Comparison of ENCODE assay signal across 8 cellular contexts in genomic region chr11:33040127-33040861, GRCh38. TPM values are rescaled to one million over a fixed set of nuclear protein-coding genes. Genes with fewer than 3 reads are reported as not detected.
DNase-seq lines count a peak whose midpoint lies in the region; ATAC-seq and TF ChIP-seq lines count a peak whose summit lies in the region.

No MANE protein-coding gene starts in this region.

- H3K4me2 ChIP-seq in OCI-LY1 (ENCODE audit: low read length): peak overlapping the region; percentile 80

- intact Hi-C loops in activated CD4-positive, alpha-beta T cell treated with anti-CD3 and anti-CD28 coated beads for 36 hours (cut with DNase I, micrococcal nuclease): loop anchor here (1.0 to 2.0 kb wide), 3 partner anchors 23 to 145 kb away; no protein-coding TSS in a partner anchor

- no peak for TF ChIP-seq CTCF in OCI-LY1 (IDR thresholded peaks at IDR 0.05; ENCODE audit: low read length)

- H3K27me3 Mint-ChIP-seq in activated CD4-positive, alpha-beta T cell treated with anti-CD3 and anti-CD28 coated beads for 36 hours: peaks cover 3% of the 10 kb centered on the region
- no peaks in the 10 kb centered on the region for H3K27me3 Mint-ChIP-seq in activated naive CD8-positive, alpha-beta T cell treated with anti-CD3 and anti-CD28 coated beads, Interleukin-2, amount 50 U/mL, for 24 hours

- POLR2A ChIA-PET in activated CD4-positive, alpha-beta T cell treated with anti-CD3 and anti-CD28 coated beads for 36 hours (lab: Charles Lee): interaction anchor here (0.5 to 2.0 kb wide), 7 partner anchors 18 to 1013 kb away, joined by 3 to 7 read pairs (median 4); no protein-coding TSS in a partner anchor

- H3K36me3 Mint-ChIP-seq in activated CD4-positive, alpha-beta T cell treated with anti-CD3 and anti-CD28 coated beads for 36 hours (ENCODE audit: low read depth): peaks cover 5% of the 10 kb centered on the region
- peaks cover 5% of the 10 kb centered on the region for H3K36me3 Mint-ChIP-seq in activated naive CD8-positive, alpha-beta T cell treated with anti-CD3 and anti-CD28 coated beads, Interleukin-2, amount 50 U/mL, for 24 hours (ENCODE audit: low read depth)

- H3K9ac ChIP-seq in OCI-LY1 (ENCODE audit: low read length): peak overlapping the region; percentile 76

- H3K4me3 ChIP-seq in OCI-LY1 (ENCODE audit: low read depth, low read length, poor library complexity, severe bottlenecking) (peak overlapping the region; percentile 86), iPS-11a (ENCODE audit: low read depth, low read length) (peak overlapping the region; percentile 85)

- peaks cover 19% of the 10 kb centered on the region for H3K4me1 ChIP-seq in OCI-LY1 (ENCODE audit: insufficient read depth, low read length, severe bottlenecking)

- no peaks in the 10 kb centered on the region for H4K20me1 ChIP-seq in OCI-LY1 (ENCODE audit: insufficient read depth, low read length)

- no peaks in the 10 kb centered on the region for H3K9me3 Mint-ChIP-seq in activated CD4-positive, alpha-beta T cell treated with anti-CD3 and anti-CD28 coated beads for 36 hours (ENCODE audit: low read depth)
- H3K9me3 Mint-ChIP-seq in activated naive CD8-positive, alpha-beta T cell treated with anti-CD3 and anti-CD28 coated beads, Interleukin-2, amount 50 U/mL, for 24 hours: no peaks in the 10 kb centered on the region

- H3K9me3 ChIP-seq in OCI-LY1 (ENCODE audit: low read length): no peaks in the 10 kb centered on the region

- H3K79me2 ChIP-seq in OCI-LY1 (ENCODE audit: insufficient read depth, low read length): no peaks in the 10 kb centered on the region

- no peaks in the 10 kb centered on the region for H3K27me3 ChIP-seq in OCI-LY1 (ENCODE audit: insufficient read depth, low read length)

- peaks cover 37% of the 10 kb centered on the region for H3K4me1 Mint-ChIP-seq in activated CD4-positive, alpha-beta T cell treated with anti-CD3 and anti-CD28 coated beads for 36 hours
- peaks cover 45% of the 10 kb centered on the region for H3K4me1 Mint-ChIP-seq in activated naive CD8-positive, alpha-beta T cell treated with anti-CD3 and anti-CD28 coated beads, Interleukin-2, amount 50 U/mL, for 24 hours

- ATAC-seq in activated CD4-positive, alpha-beta T cell treated with anti-CD3 and anti-CD28 coated beads for 36 hours: peak; percentile 65
- ATAC-seq in HG03045 (IDR thresholded peaks at IDR 0.05; ENCODE audit: unreplicated experiment): peak; percentile 31
- ATAC-seq in activated naive CD8-positive, alpha-beta T cell treated with anti-CD3 and anti-CD28 coated beads, Interleukin-2, amount 50 U/mL, for 24 hours: peak; percentile 85

- H3F3A ChIP-seq in OCI-LY1 (ENCODE audit: insufficient read depth, low read length): no peaks in the 10 kb centered on the region

- H3K4me3 Mint-ChIP-seq in activated CD4-positive, alpha-beta T cell treated with anti-CD3 and anti-CD28 coated beads for 36 hours: peak overlapping the region; percentile 87
- peak overlapping the region; percentile 88 for H3K4me3 Mint-ChIP-seq in activated naive CD8-positive, alpha-beta T cell treated with anti-CD3 and anti-CD28 coated beads, Interleukin-2, amount 50 U/mL, for 24 hours

- peaks cover 12% of the 10 kb centered on the region; the same call in 1 of the 2 replicates for H3K36me3 ChIP-seq in OCI-LY1 (ENCODE audit: insufficient read depth, low read length)

- CTCF ChIA-PET in activated CD4-positive, alpha-beta T cell treated with anti-CD3 and anti-CD28 coated beads for 36 hours (lab: Charles Lee): interaction anchor here (0.6 to 2.1 kb wide), 7 partner anchors 9 to 148 kb away, joined by 3 to 10 read pairs (median 3); partner anchors contain the start of gene DEPDC7

- H2AFZ ChIP-seq in OCI-LY1 (ENCODE audit: low read length): peak overlapping the region; percentile 67

- H3K27ac ChIP-seq in OCI-LY1 (ENCODE audit: low read depth, low read length, poor library complexity, severe bottlenecking): peak overlapping the region; percentile 69

- no peaks in the 10 kb centered on the region for H3K9me2 ChIP-seq in OCI-LY1 (ENCODE audit: low read depth, low read length)

- peak; percentile 64 for DNase-seq in activated CD4-positive, alpha-beta T cell treated with anti-CD3 and anti-CD28 coated beads for 36 hours
- no peak for DNase-seq in activated CD4-positive, alpha-beta T cell treated with anti-CD3 and anti-CD28 coated beads for 1 hour
- DNase-seq in activated naive CD8-positive, alpha-beta T cell treated with anti-CD3 and anti-CD28 coated beads, Interleukin-2, amount 50 U/mL, for 24 hours: peak; percentile 53
- peak in 2 of 3 donors; percentile 29 to 46 for DNase-seq in stimulated activated CD4-positive, alpha-beta T cell treated with anti-CD3 and anti-CD28 coated beads, Interleukin-12 subunit alpha, Interleukin-12 subunit beta, amount 100 ng/mL, for 48 hours (ENCODE audit: low read depth in 2 of 3, low spot score in 1 of 3)
- DNase-seq in iPS-NIHi7 (ENCODE audit: extremely low spot score): no peak

- H3K27ac Mint-ChIP-seq in activated CD4-positive, alpha-beta T cell treated with anti-CD3 and anti-CD28 coated beads for 36 hours: peak overlapping the region; percentile 87
- H3K27ac Mint-ChIP-seq in activated naive CD8-positive, alpha-beta T cell treated with anti-CD3 and anti-CD28 coated beads, Interleukin-2, amount 50 U/mL, for 24 hours: peak overlapping the region; percentile 95

RNA-seq across cellular contexts. Expression of gene TCP11L1, which starts 0.9 kb away (rescaled TPM):
- total RNA-seq in activated CD4-positive, alpha-beta T cell treated with anti-CD3 and anti-CD28 coated beads for 36 hours: 1 to 10 TPM; 7.9 to 8.8 TPM

RNA-seq across cellular contexts. Expression of gene DEPDC7, which starts 24.6 kb away (rescaled TPM):
- total RNA-seq in activated CD4-positive, alpha-beta T cell treated with anti-CD3 and anti-CD28 coated beads for 36 hours: 1 to 10 TPM; 2.0 to 2.3 TPM

Comparison
In these comparisons a context has a peak if more than half of its experiments do, and no peak if none do; other contexts are left out.
1. DNase-seq: peak in activated CD4-positive, alpha-beta T cell treated with anti-CD3 and anti-CD28 coated beads for 36 hours (single experiment), activated naive CD8-positive, alpha-beta T cell treated with anti-CD3 and anti-CD28 coated beads, Interleukin-2, amount 50 U/mL, for 24 hours (single experiment) and stimulated activated CD4-positive, alpha-beta T cell treated with anti-CD3 and anti-CD28 coated beads, Interleukin-12 subunit alpha, Interleukin-12 subunit beta, amount 100 ng/mL, for 48 hours (2 of 3); none in activated CD4-positive, alpha-beta T cell treated with anti-CD3 and anti-CD28 coated beads for 1 hour (single experiment) and iPS-NIHi7 (single experiment).
2. ATAC-seq: peak in every context shown above with its lines; median percentile 85 in activated naive CD8-positive, alpha-beta T cell treated with anti-CD3 and anti-CD28 coated beads, Interleukin-2, amount 50 U/mL, for 24 hours; 65 in activated CD4-positive, alpha-beta T cell treated with anti-CD3 and anti-CD28 coated beads for 36 hours; 31 in HG03045.